Comparison of ENCODE assay signal across 15 cellular contexts in genomic region chr9:102587231-102587630, GRCh38.
"Had no signal": no experiment of that assay in that cellular context is flagged by ENCODE, and none has a peak within 500 bp of the region (broad histone marks: within the 10 kb centered on the region; RNA-seq: fewer than 3 reads in every experiment).

No MANE protein-coding gene starts in this region.

- DNase-seq: activated CD4-positive, alpha-beta T cell treated with anti-CD3 and anti-CD28 coated beads for 48 hours; activated CD8-positive, alpha-beta memory T cell treated with anti-CD3 and anti-CD28 coated beads, Interleukin-2, amount 50 U/mL, for 4 hours; activated CD8-positive, alpha-beta T cell treated with anti-CD3 and anti-CD28 coated beads, Interleukin-2, amount 10 ng/mL, durations not matched to agents 7 days and 5 days; activated naive CD4-positive, alpha-beta T cell; anterior cingulate cortex; brain microvascular endothelial cell; mammary epithelial cell; naive thymus-derived CD8-positive, alpha-beta T cell; pancreas; stimulated activated CD4-positive, alpha-beta T cell treated with anti-CD3 and anti-CD28 coated beads, Interleukin-1b, Interleukin-23, amount 100 ng/mL, for 48 hours; stimulated activated naive CD8-positive, alpha-beta T cell treated with anti-CD3 and anti-CD28 coated beads, Interleukin-15, amount 100 ng/mL, for 72 hours; upper lobe of left lung had no signal

- H2AFZ ChIP-seq: hepatocyte had no signal

- H3K27ac ChIP-seq: brain microvascular endothelial cell, coronary artery, esophagus muscularis mucosa, hepatocyte, pancreas, upper lobe of left lung had no signal

- H3K4me3 ChIP-seq: coronary artery, esophagus muscularis mucosa, hepatocyte, pancreas, upper lobe of left lung had no signal

- H3K9me3 ChIP-seq: esophagus muscularis mucosa, pancreas, upper lobe of left lung had no signal

- H3K4me1 ChIP-seq: esophagus muscularis mucosa, pancreas, upper lobe of left lung had no signal

- H3K4me2 ChIP-seq: hepatocyte had no signal

- H3K79me2 ChIP-seq: hepatocyte had no signal

- H3K36me3 ChIP-seq: brain microvascular endothelial cell, esophagus muscularis mucosa, pancreas, upper lobe of left lung had no signal

- H3K27me3 ChIP-seq: brain microvascular endothelial cell, esophagus muscularis mucosa, hepatocyte, pancreas, upper lobe of left lung had no signal
